21 cellular contexts compared by ENCODE assay signal in the genomic region with DNA sequence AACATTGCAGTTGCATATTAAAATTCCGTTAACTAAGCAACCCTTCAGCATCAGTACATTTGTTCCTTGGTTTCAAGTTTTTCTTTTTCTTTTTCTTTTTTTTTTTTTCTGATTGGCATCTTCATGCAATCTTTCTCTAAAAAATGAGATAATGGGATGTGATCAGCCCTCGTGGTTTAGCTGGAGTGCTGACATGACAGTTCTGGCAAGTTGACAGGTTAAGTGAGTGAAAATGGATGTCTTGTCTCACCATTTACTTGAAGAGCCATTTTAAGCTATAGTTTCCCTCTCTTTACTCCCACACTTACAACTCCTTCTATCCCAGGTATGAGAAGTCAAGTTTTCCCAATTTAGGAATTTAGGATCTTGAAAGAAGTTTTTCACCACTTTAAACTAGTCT.
DNase-seq lines count a peak whose midpoint lies in the region; ATAC-seq, FAIRE-seq and TF ChIP-seq lines count a peak whose summit lies in the region.
"Had no signal": no experiment of that assay in that cellular context is flagged by ENCODE, and none has a peak within 500 bp of the region (broad histone marks: within the 10 kb centered on the region; RNA-seq: fewer than 3 reads in every experiment).

No MANE protein-coding gene starts in this region.

- no peak for TF ChIP-seq CTCF in A549 (IDR thresholded peaks at IDR 0.05)
- no peak for TF ChIP-seq CTCF in chondrocyte (IDR thresholded peaks at IDR 0.05)

- no peaks in the 10 kb centered on the region for H3K79me2 ChIP-seq in Karpas-422 (ENCODE audit: low read length)

- no peak for TF ChIP-seq RAD21 in A549 (conservative IDR thresholded peaks at IDR 0.05 in 1 of 2, IDR thresholded peaks at IDR 0.05 in 1 of 2)

- H3K27ac ChIP-seq in A549 (no peak overlapping the region), Karpas-422 (ENCODE audit: low read length) (no peak overlapping the region)
- H3K27ac ChIP-seq: BLaER1 treated with 17β-estradiol and CSF1 and Interleukin-3, amounts not matched to agents 10 nM and 100 nM; GM23248 had no signal

- H3K4me1 Mint-ChIP-seq in chondrocyte (ENCODE audit: low read depth) = peaks cover 24% of the 10 kb centered on the region
- H3K4me1 Mint-ChIP-seq: B cell had no signal

- no peak overlapping the region for H3K4me3 Mint-ChIP-seq in chondrocyte (ENCODE audit: unreplicated experiment)
- H3K4me3 Mint-ChIP-seq: B cell; CD8-positive, alpha-beta T cell; HFFc6 had no signal

- peak overlapping the region; percentile 73; the same call in 1 of the 2 replicates for H2AFZ ChIP-seq in Karpas-422 (ENCODE audit: low read length)
- H2AFZ ChIP-seq: GM23248 had no signal

- POLR2A ChIA-PET in A549 (lab: Yijun Ruan, JAX) = no interaction called here

- ATAC-seq in A549 (no peak), GM21737 (IDR thresholded peaks at IDR 0.05; ENCODE audit: unreplicated experiment) (no peak)
- ATAC-seq: CD8-positive, alpha-beta T cell; K562 had no signal

- no peaks in the 10 kb centered on the region for H4K20me1 ChIP-seq in Karpas-422 (ENCODE audit: insufficient read depth, low read depth, low read length)
- H4K20me1 ChIP-seq: BLaER1 treated with 17β-estradiol and CSF1 and Interleukin-3, amounts not matched to agents 10 nM and 100 nM had no signal

- H3K9me2 ChIP-seq in Karpas-422 (replicated peaks; ENCODE audit: insufficient read depth, low read length) = no peaks in the 10 kb centered on the region

- 1% methylated on average over 2 of the region's 2 CpGs for WGBS in A549 (ENCODE audit: missing lambda C conversion rate)

- CTCF ChIA-PET in A549 (lab: Yijun Ruan, JAX) = no interaction called here

- H3K27me3 ChIP-seq in Karpas-422 (ENCODE audit: low read length) = no peaks in the 10 kb centered on the region
- H3K27me3 ChIP-seq: BLaER1 treated with 17β-estradiol and CSF1 and Interleukin-3, amounts not matched to agents 10 nM and 100 nM had no signal

- no peak overlapping the region for H3K4me3 ChIP-seq in A549
- no peak overlapping the region for H3K4me3 ChIP-seq in Karpas-422 (ENCODE audit: low read length)
- H3K4me3 ChIP-seq: BLaER1 treated with 17β-estradiol and CSF1 and Interleukin-3, amounts not matched to agents 10 nM and 100 nM; GM23248; K562 had no signal

- no peaks in the 10 kb centered on the region for H3K36me3 Mint-ChIP-seq in chondrocyte (ENCODE audit: low read depth)
- H3K36me3 Mint-ChIP-seq: CD8-positive, alpha-beta T cell had no signal

- H3K9me3 ChIP-seq in A549 = no peaks in the 10 kb centered on the region; the same call in 2 of the 3 replicates
- no peaks in the 10 kb centered on the region for H3K9me3 ChIP-seq in Karpas-422 (ENCODE audit: low read length)
- H3K9me3 ChIP-seq: BLaER1 treated with 17β-estradiol and CSF1 and Interleukin-3, amounts not matched to agents 10 nM and 100 nM had no signal

- H3K36me3 ChIP-seq in Karpas-422 (ENCODE audit: insufficient read depth, low read length) = no peaks in the 10 kb centered on the region
- H3K36me3 ChIP-seq: BLaER1 treated with 17β-estradiol and CSF1 and Interleukin-3, amounts not matched to agents 10 nM and 100 nM had no signal

- H3K27me3 Mint-ChIP-seq in chondrocyte (ENCODE audit: low read depth) = no peaks in the 10 kb centered on the region
- H3K27me3 Mint-ChIP-seq: B cell had no signal

- peaks cover 10% of the 10 kb centered on the region for H3K9me3 Mint-ChIP-seq in chondrocyte (ENCODE audit: low read depth)

- no peak overlapping the region for H3K27ac Mint-ChIP-seq in chondrocyte (ENCODE audit: unreplicated experiment)
- H3K27ac Mint-ChIP-seq: B cell; CD8-positive, alpha-beta T cell; HFFc6 had no signal

- H3K9ac ChIP-seq in Karpas-422 (ENCODE audit: low read length) = no peak overlapping the region
- H3K9ac ChIP-seq: BLaER1 treated with 17β-estradiol and CSF1 and Interleukin-3, amounts not matched to agents 10 nM and 100 nM; GM23248 had no signal

- H3K4me2 ChIP-seq in A549 (no peak overlapping the region), Karpas-422 (ENCODE audit: low read depth, low read length, poor library complexity, severe bottlenecking) (no peak overlapping the region)
- H3K4me2 ChIP-seq: BLaER1 treated with 17β-estradiol and CSF1 and Interleukin-3, amounts not matched to agents 10 nM and 100 nM had no signal

- no peak for TF ChIP-seq EP300 in A549 (IDR thresholded peaks at IDR 0.05)

- no peak for FAIRE-seq in A549 (lab: Jason Lieb, UNC)
- FAIRE-seq: G401.6, GM12891, GM19239, H54, K562 had no signal

- H3K4me1 ChIP-seq in A549 (no peaks in the 10 kb centered on the region), Karpas-422 (ENCODE audit: low read length) (peaks cover 18% of the 10 kb centered on the region)
- H3K4me1 ChIP-seq: BLaER1 treated with 17β-estradiol and CSF1 and Interleukin-3, amounts not matched to agents 10 nM and 100 nM had no signal

- no peak for TF ChIP-seq POLR2A in A549 (IDR thresholded peaks at IDR 0.05; ENCODE audit: low read length)

- DNase-seq in NCI-H1105 treated with DMSO at 0.1 percent for 48 hours (lab: John Stamatoyannopoulos, UW) (peak; percentile 22), NCI-H1105 (lab: John Stamatoyannopoulos, UW) (no peak), A549 (ENCODE audit: low read depth in 1 of 2, low spot score in 1 of 2) (no peak), Karpas-422 (no peak), left kidney (ENCODE audit: low read depth, low spot score) (peak; percentile 16), chondrocyte (ENCODE audit: low spot score) (no peak), T1000 (lab: John Stamatoyannopoulos, UW) (no peak)
- DNase-seq: 8988T; Calu3; CD8-positive, alpha-beta T cell; GM23248; HCEC 1CT; HFFc6 had no signal

TF ChIP-seq in A549, 52 proteins besides CTCF, POLR2A, EP300 and RAD21:
- TF ChIP-seq MAFK (IDR thresholded peaks at IDR 0.05; ENCODE audit: partially characterized antibody) (peak; percentile 53), EHF (CRISPR knock-in tag; IDR thresholded peaks at IDR 0.05) (no peak)

Comparison
In these comparisons a context has a peak if more than half of its experiments do, and no peak if none do; other contexts are left out.
1. DNase-seq: peak in NCI-H1105 treated with DMSO at 0.1 percent for 48 hours (single experiment) and left kidney (single experiment); none in NCI-H1105 (single experiment), A549 (0 of 2), Karpas-422 (single experiment), chondrocyte (single experiment) and T1000 (single experiment).